Comparison of ENCODE assay signal across 18 cellular contexts in the genomic region with DNA sequence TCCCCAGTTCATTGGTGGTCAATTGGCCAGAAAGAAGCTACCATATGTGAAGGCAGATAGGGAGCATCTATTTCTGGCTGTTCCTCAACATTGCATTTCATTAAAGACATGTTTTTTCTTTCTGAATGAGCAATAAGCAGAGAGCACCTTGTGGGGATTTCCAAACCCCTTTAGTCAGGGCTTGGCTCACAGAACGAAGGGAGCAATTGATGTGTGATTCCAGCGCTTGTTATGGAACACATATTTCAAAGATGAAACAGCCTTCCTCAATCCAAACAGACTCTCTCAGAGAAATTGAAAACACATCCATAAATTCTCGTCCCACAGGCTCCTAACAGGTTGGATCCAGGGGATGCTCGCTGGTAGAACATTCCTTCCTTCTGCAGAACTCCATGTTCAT.
DNase-seq lines count a peak whose midpoint lies in the region; ATAC-seq, FAIRE-seq and TF ChIP-seq lines count a peak whose summit lies in the region.
"Had no signal": no experiment of that assay in that cellular context is flagged by ENCODE, and none has a peak within 500 bp of the region (broad histone marks: within the 10 kb centered on the region; RNA-seq: fewer than 3 reads in every experiment).

No MANE protein-coding gene starts in this region.

- H3K36me3 ChIP-seq in adipocyte (ENCODE audit: control insufficient read depth, insufficient read depth, low read length, severe bottlenecking), result no peaks in the 10 kb centered on the region
- H3K36me3 ChIP-seq in mucosa of descending colon (ENCODE audit: low read depth), result no peaks in the 10 kb centered on the region
- H3K36me3 ChIP-seq: esophagus squamous epithelium, upper lobe of right lung had no signal

- TF ChIP-seq CTCF in A549 (IDR thresholded peaks at IDR 0.05) (no peak), GM20000 (IDR thresholded peaks at IDR 0.05; ENCODE audit: extremely low read depth, missing control alignments) (no peak), foreskin fibroblast (IDR thresholded peaks at IDR 0.05; ENCODE audit: low read depth, low read length) (no peak), mucosa of descending colon (IDR thresholded peaks at IDR 0.05) (no peak)

- POLR2A ChIA-PET in A549 (lab: Yijun Ruan, JAX), result no interaction called here

- H3K9me3 ChIP-seq in A549, result no peaks in the 10 kb centered on the region
- no peaks in the 10 kb centered on the region for H3K9me3 ChIP-seq in adipocyte (ENCODE audit: control insufficient read depth, low read length)
- no peaks in the 10 kb centered on the region for H3K9me3 ChIP-seq in mucosa of descending colon
- H3K9me3 ChIP-seq: esophagus squamous epithelium, upper lobe of right lung had no signal

- peak overlapping the region in 1 of 2 experiments; percentile 78; a peak in 3 of 6 replicates for H3K27ac ChIP-seq in A549
- H3K27ac ChIP-seq: esophagus squamous epithelium, upper lobe of right lung had no signal

- TF ChIP-seq RAD21 in A549 (conservative IDR thresholded peaks at IDR 0.05 in 1 of 2, IDR thresholded peaks at IDR 0.05 in 1 of 2), result no peak

- H3K9ac ChIP-seq in adipocyte (ENCODE audit: low read length), result no peak overlapping the region

- H3K4me2 ChIP-seq in A549, result 0 out of 3 replicates have a peak overlapping the region, but pooled peaks have one; percentile 8
- H3K4me2 ChIP-seq: smooth muscle cell had no signal

- TF ChIP-seq POLR2A in A549 (IDR thresholded peaks at IDR 0.05; ENCODE audit: low read length), result no peak

- no peak for TF ChIP-seq EP300 in A549 (IDR thresholded peaks at IDR 0.05)

- CTCF ChIA-PET in A549 (lab: Yijun Ruan, JAX), result interaction anchor here (2.8 kb wide), 1 partner anchor 51 kb away, joined by 11 read pairs; no protein-coding TSS in a partner anchor

- ATAC-seq in A549, result peak in 1 of 2 experiments; percentile 56; a peak in 3 of 6 replicates
- ATAC-seq in mucosa of descending colon, result no peak
- ATAC-seq: naive thymus-derived CD4-positive, alpha-beta T cell; upper lobe of right lung had no signal

- H3K4me1 ChIP-seq in A549 (peaks cover 21% of the 10 kb centered on the region), adipocyte (ENCODE audit: control insufficient read depth, insufficient read depth, low read length) (peaks cover 23% of the 10 kb centered on the region), mucosa of descending colon (ENCODE audit: low read depth) (no peaks in the 10 kb centered on the region)
- H3K4me1 ChIP-seq: esophagus squamous epithelium, upper lobe of right lung had no signal

- H3K4me3 ChIP-seq in A549, result no peak overlapping the region
- H3K4me3 ChIP-seq in adipocyte (ENCODE audit: low read length), result no peak overlapping the region
- no peak overlapping the region for H3K4me3 ChIP-seq in foreskin fibroblast (ENCODE audit: low read depth in 1 of 2, low read length in 2 of 2)
- H3K4me3 ChIP-seq in mucosa of descending colon, result no peak overlapping the region
- H3K4me3 ChIP-seq: esophagus squamous epithelium, smooth muscle cell, upper lobe of right lung had no signal

- no peaks in the 10 kb centered on the region for H3K27me3 ChIP-seq in adipocyte (replicated peaks; ENCODE audit: control insufficient read depth, insufficient read depth, low read length)
- H3K27me3 ChIP-seq: esophagus squamous epithelium, upper lobe of right lung had no signal

- peak in 1 of 2 experiments; percentile 12 for DNase-seq in A549 (ENCODE audit: low read depth in 1 of 2, low spot score in 1 of 2)
- peak; percentile 5 for DNase-seq in GM20000 (ENCODE audit: low spot score)
- peak; percentile 72 for DNase-seq in adipocyte (ENCODE audit: low read depth)
- DNase-seq in foreskin fibroblast, result peak; percentile 78 to 87
- DNase-seq in mucosa of descending colon, result no peak
- DNase-seq in activated CD4-positive, CD25-positive, alpha-beta regulatory T cell (lab: John Stamatoyannopoulos, UW), result no peak
- no peak for DNase-seq in activated CD4-positive, alpha-beta T cell treated with anti-CD3 and anti-CD28 coated beads for 4 hours
- no peak for DNase-seq in DMS79 (lab: John Stamatoyannopoulos, UW)
- DNase-seq: activated CD4-positive, alpha-beta T cell treated with anti-CD3 and anti-CD28 coated beads for 48 hours; central memory CD4-positive, alpha-beta T cell; esophagus squamous epithelium; naive thymus-derived CD4-positive, alpha-beta T cell; NCI-H1694; NK-92 treated with Interleukin-12 subunit alpha and Interleukin-12 subunit beta, amount 100 ng/mL, for 24 hours; upper lobe of right lung had no signal

- WGBS in A549 (ENCODE audit: missing lambda C conversion rate), result 19% methylated on average over 4 of the region's 4 CpGs

- intact Hi-C loops in mucosa of descending colon (cut with DNase I, micrococcal nuclease), result no loop called here

- FAIRE-seq in A549 (lab: Jason Lieb, UNC), result no peak
- FAIRE-seq: G401.6, keratinocyte had no signal

TF ChIP-seq in A549, 52 proteins besides CTCF, POLR2A, EP300 and RAD21:
- no peak for TF ChIP-seq ZNF302 (CRISPR knock-in tag; IDR thresholded peaks at IDR 0.05)
TF ChIP-seq in A549: peak in this region for 0.

Comparison
In these comparisons a context has a peak if more than half of its experiments do, and no peak if none do; other contexts are left out.
1. DNase-seq: peak in GM20000 (single experiment), adipocyte (single experiment) and foreskin fibroblast (2 of 2); none in mucosa of descending colon (0 of 3), activated CD4-positive, CD25-positive, alpha-beta regulatory T cell (0 of 4), activated CD4-positive, alpha-beta T cell treated with anti-CD3 and anti-CD28 coated beads for 4 hours (0 of 2) and DMS79 (single experiment).